12 cellular contexts compared by ENCODE assay signal in genomic region chr10:119025776-119026175, GRCh38. TPM values are rescaled to one million over a fixed set of nuclear protein-coding genes. Genes with fewer than 3 reads are reported as not detected.
A peak's percentile ranks its signal among the peaks of the same experiment; 100 is the strongest.
DNase-seq lines count a peak whose midpoint lies in the region; ATAC-seq and TF ChIP-seq lines count a peak whose summit lies in the region.
"Had no signal": no experiment of that assay in that cellular context is flagged by ENCODE, and none has a peak within 500 bp of the region (broad histone marks: within the 10 kb centered on the region; RNA-seq: fewer than 3 reads in every experiment).

No MANE protein-coding gene starts in this region.

- peak overlapping the region; percentile 82 for H3K4me2 ChIP-seq in PC-9

- BruUV-seq in PC-9 (replicated peaks; lab: Mats Ljungman, UMichigan) = no TSS peak

- no peaks in the 10 kb centered on the region for H3K27me3 ChIP-seq in PC-9 (ENCODE audit: insufficient read depth, low read depth)

- H3K27ac ChIP-seq in PC-9 = peak overlapping the region; percentile 78

- H3K9me2 ChIP-seq in PC-9 (ENCODE audit: insufficient read depth) = no peaks in the 10 kb centered on the region

- POLR2A ChIA-PET in PC-9 (lab: Charles Lee; ENCODE audit: unreplicated experiment) = interaction anchor here (0.6 to 0.7 kb wide), 3 partner anchors 66 to 415 kb away, joined by 3 to 4 read pairs (median 4); no protein-coding TSS in a partner anchor

- no peak overlapping the region for H2AFZ ChIP-seq in PC-9

- peak; percentile 23 for DNase-seq in EH (ENCODE audit: low read depth)
- DNase-seq in PC-9 = peak; percentile 43 to 67
- peak; percentile 65 for DNase-seq in left cardiac atrium
- peak; percentile 54 for DNase-seq in pons (ENCODE audit: low spot score)
- DNase-seq in GM10266 (ENCODE audit: extremely low spot score) = no peak
- DNase-seq in GM03348 (ENCODE audit: low spot score) = no peak
- DNase-seq: amniotic stem cell; CD4-positive, alpha-beta T cell; effector CD4-positive, alpha-beta T cell; glutamatergic neuron had no signal

- CTCF ChIA-PET in PC-9 (lab: Charles Lee) = no interaction called here

- peaks cover 2% of the 10 kb centered on the region for H3K79me2 ChIP-seq in PC-9 (ENCODE audit: low read depth)

- no peaks in the 10 kb centered on the region; the same call in 1 of the 2 replicates for H4K20me1 ChIP-seq in PC-9 (ENCODE audit: insufficient read depth)

- H3F3A ChIP-seq in PC-9 (ENCODE audit: insufficient read depth, low read depth) = peaks cover 32% of the 10 kb centered on the region

- no peaks in the 10 kb centered on the region for H3K9me3 ChIP-seq in PC-9 (ENCODE audit: insufficient read depth, low read depth)

- peak overlapping the region; percentile 16; the same call in 1 of the 2 replicates for H3K4me3 ChIP-seq in PC-9

- H3K4me1 ChIP-seq in PC-9 (replicated peaks; ENCODE audit: insufficient read depth) = peaks cover 61% of the 10 kb centered on the region

- H3K36me3 ChIP-seq in PC-9 (ENCODE audit: low read depth) = no peaks in the 10 kb centered on the region

- ATAC-seq in left cardiac atrium (peak; percentile 5 to 25), HG03196 (IDR thresholded peaks at IDR 0.05; ENCODE audit: unreplicated experiment) (no peak), HG03469 (IDR thresholded peaks at IDR 0.05; ENCODE audit: unreplicated experiment) (no peak)

- intact Hi-C loops in PC-9 (cut with micrococcal nuclease; ENCODE audit: unreplicated experiment) = loop anchor here (1.0 to 5.0 kb wide), 5 partner anchors 19 to 268 kb away; no protein-coding TSS in a partner anchor
- intact Hi-C loops in left cardiac atrium (cut with DNase I) = no loop called here

- TF ChIP-seq CTCF in PC-9 (conservative IDR thresholded peaks at IDR 0.05) = no peak
- TF ChIP-seq CTCF in GM10266 (IDR thresholded peaks at IDR 0.05; ENCODE audit: control insufficient read depth, insufficient read depth, low read depth, missing control alignments) = no peak

RNA-seq across cellular contexts. Expression of gene NANOS1, which starts 3.7 kb away (rescaled TPM):
- 5.2 and 7.2 TPM in 2 replicates for total RNA-seq in PC-9 (2021)
- 1 to 10 TPM; 3.3 to 5.0 TPM for total RNA-seq in left cardiac atrium

RNA-seq across cellular contexts. Expression of gene EIF3A, which starts 54.8 kb away (rescaled TPM):
- 85.5 and 102 TPM in 2 replicates for total RNA-seq in PC-9 (2021)
- 100 to 1,000 TPM in 1 of 2 donors, 10 to 100 TPM in 1; 70.0 to 106 TPM for total RNA-seq in left cardiac atrium

Comparison
In these comparisons a context has a peak if more than half of its experiments do, and no peak if none do; other contexts are left out.
1. DNase-seq: peak in EH (single experiment), PC-9 (2 of 2), left cardiac atrium (single experiment) and pons (single experiment); none in GM10266 (single experiment) and GM03348 (single experiment).
2. ATAC-seq: peak in left cardiac atrium (2 of 2); none in HG03196 (single experiment) and HG03469 (single experiment).